18 cellular contexts compared by ENCODE assay signal in the genomic region with DNA sequence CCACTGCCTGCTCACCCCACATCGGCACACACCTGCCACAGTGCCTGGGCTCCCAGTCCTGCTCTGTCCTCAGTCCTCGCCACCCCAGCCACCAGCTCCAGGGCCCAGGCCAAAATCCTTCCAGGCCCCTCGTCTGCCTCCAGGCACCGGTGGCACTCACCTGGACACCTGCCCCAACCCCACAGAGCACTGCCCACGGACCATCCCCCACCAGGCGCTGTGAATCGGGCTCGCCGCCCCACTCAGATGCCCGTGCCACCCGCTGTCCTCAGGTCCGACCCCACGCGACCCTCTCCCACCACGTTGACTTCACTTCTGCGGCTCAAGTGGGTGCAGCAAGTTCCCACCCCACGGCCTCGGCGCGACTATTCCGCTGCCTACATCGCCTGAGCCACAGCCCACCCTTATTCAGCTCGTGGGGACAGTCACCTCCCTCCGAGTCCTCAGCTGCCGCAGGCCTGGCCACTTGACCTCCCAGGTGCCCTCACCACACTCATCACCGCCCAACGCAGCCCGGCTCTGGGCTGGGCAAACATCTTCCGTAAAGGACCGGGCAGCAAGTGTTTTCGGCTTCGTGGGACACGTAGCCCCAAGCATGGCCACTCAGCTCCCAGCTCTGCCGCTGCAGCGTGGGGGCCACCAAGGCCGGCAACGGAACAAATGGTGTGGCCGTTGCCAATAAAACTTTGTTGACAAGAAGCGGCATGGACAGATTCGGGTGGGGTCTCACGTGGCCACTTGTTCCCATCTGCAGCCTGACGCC. TPM values are rescaled to one million over a fixed set of nuclear protein-coding genes. Genes with fewer than 3 reads are reported as not detected.
"Had no signal": no experiment of that assay in that cellular context is flagged by ENCODE, and none has a peak within 500 bp of the region (broad histone marks: within the 10 kb centered on the region; RNA-seq: fewer than 3 reads in every experiment).

No MANE protein-coding gene starts in this region.

- H3K27ac Mint-ChIP-seq: activated CD8-positive, alpha-beta T cell treated with anti-CD3 and anti-CD28 coated beads, Interleukin-2, amount 10 ng/mL, durations not matched to agents 7 days and 5 days; activated naive CD8-positive, alpha-beta T cell treated with anti-CD3 and anti-CD28 coated beads, Interleukin-2, amount 10 ng/mL, durations not matched to agents 7 days and 5 days; endodermal cell; memory B cell; natural killer cell treated with Interleukin-12 subunit alpha and Interleukin-12 subunit beta and Interleukin-15 and Interleukin-18, amount 100 ng/mL, for 72 hours; progenitor cell of endocrine pancreas had no signal

- FAIRE-seq: urothelium cell line had no signal

- H3K4me1 Mint-ChIP-seq: endodermal cell had no signal

- H3K4me3 ChIP-seq: stomach, testis had no signal

- H3K36me3 Mint-ChIP-seq: natural killer cell treated with Interleukin-12 subunit alpha and Interleukin-12 subunit beta and Interleukin-15 and Interleukin-18, amount 100 ng/mL, for 72 hours had no signal

- H3K27me3 ChIP-seq: stomach, testis had no signal

- H3K9me3 ChIP-seq: stomach, testis had no signal

- DNase-seq: activated CD4-positive, alpha-beta T cell treated with anti-CD3 and anti-CD28 coated beads for 48 hours; activated CD8-positive, alpha-beta memory T cell treated with anti-CD3 and anti-CD28 coated beads, Interleukin-2, amount 50 U/mL, for 4 hours; activated CD8-positive, alpha-beta T cell treated with anti-CD3 and anti-CD28 coated beads, Interleukin-2, amount 10 ng/mL, durations not matched to agents 7 days and 5 days; activated gamma-delta T cell treated with Interleukin-2 at 50 U/mL for 16 hours; activated naive CD8-positive, alpha-beta T cell treated with anti-CD3 and anti-CD28 coated beads, Interleukin-2, amount 10 ng/mL, durations not matched to agents 7 days and 5 days; cerebellar nuclear complex; left ventricle myocardium superior; occipital lobe; stimulated activated CD4-positive, alpha-beta T cell treated with anti-CD3 and anti-CD28 coated beads, Interleukin-1b, Interleukin-23, amount 100 ng/mL, for 48 hours; stomach; testis had no signal

- H3K27ac ChIP-seq: testis, VCaP had no signal

- H3K27me3 Mint-ChIP-seq: activated naive CD8-positive, alpha-beta T cell treated with anti-CD3 and anti-CD28 coated beads, Interleukin-2, amount 10 ng/mL, durations not matched to agents 7 days and 5 days; memory B cell; natural killer cell treated with Interleukin-12 subunit alpha and Interleukin-12 subunit beta and Interleukin-15 and Interleukin-18, amount 100 ng/mL, for 72 hours; progenitor cell of endocrine pancreas had no signal

- H3K4me3 Mint-ChIP-seq: activated CD8-positive, alpha-beta T cell treated with anti-CD3 and anti-CD28 coated beads, Interleukin-2, amount 10 ng/mL, durations not matched to agents 7 days and 5 days; activated naive CD8-positive, alpha-beta T cell treated with anti-CD3 and anti-CD28 coated beads, Interleukin-2, amount 10 ng/mL, durations not matched to agents 7 days and 5 days; endodermal cell; memory B cell; natural killer cell treated with Interleukin-12 subunit alpha and Interleukin-12 subunit beta and Interleukin-15 and Interleukin-18, amount 100 ng/mL, for 72 hours had no signal

- ATAC-seq: activated CD8-positive, alpha-beta T cell treated with anti-CD3 and anti-CD28 coated beads, Interleukin-2, amount 10 ng/mL, durations not matched to agents 7 days and 5 days; left ventricle myocardium superior; natural killer cell treated with Interleukin-12 subunit alpha and Interleukin-12 subunit beta and Interleukin-15 and Interleukin-18, amount 100 ng/mL, for 72 hours had no signal

- H3K9me3 Mint-ChIP-seq: memory B cell; natural killer cell treated with Interleukin-12 subunit alpha and Interleukin-12 subunit beta and Interleukin-15 and Interleukin-18, amount 100 ng/mL, for 72 hours had no signal

RNA-seq across cellular contexts. Expression of gene TJP3, which starts 13.6 kb away (rescaled TPM):
- total RNA-seq: glomerular endothelial cell, occipital lobe had no signal
